Comparison of ENCODE assay signal across 9 cellular contexts in the genomic region with DNA sequence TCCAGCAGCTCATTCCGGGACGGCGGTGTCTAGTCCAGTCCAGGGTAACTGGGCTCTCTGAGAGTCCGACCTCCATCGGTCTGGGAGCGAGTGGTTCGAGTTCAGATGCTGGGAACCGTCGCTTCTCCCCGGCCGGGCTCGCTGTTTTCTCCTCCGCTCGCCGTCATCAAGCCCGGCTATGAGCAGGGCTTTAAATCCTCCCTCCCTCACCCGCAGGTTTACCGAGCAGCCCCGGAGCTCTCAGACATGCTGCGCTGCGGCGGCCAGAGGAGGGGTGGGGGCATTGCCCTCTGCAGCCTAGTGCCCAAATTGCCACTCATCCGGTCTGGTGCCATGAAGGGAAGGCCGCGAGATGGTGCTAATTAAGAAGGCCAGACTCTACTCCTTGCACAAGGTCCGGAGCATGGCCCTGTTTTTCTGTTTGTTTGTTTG. TPM values are rescaled to one million over a fixed set of nuclear protein-coding genes. Genes with fewer than 3 reads are reported as not detected.
DNase-seq lines count a peak whose midpoint lies in the region; ATAC-seq, FAIRE-seq and TF ChIP-seq lines count a peak whose summit lies in the region.
"Had no signal": no experiment of that assay in that cellular context is flagged by ENCODE, and none has a peak within 500 bp of the region (broad histone marks: within the 10 kb centered on the region; RNA-seq: fewer than 3 reads in every experiment).

No MANE protein-coding gene starts in this region.

- no peak for TF ChIP-seq RAD21 in HepG2 (CRISPR knock-in tag; IDR thresholded peaks at IDR 0.05)

- no peak for DNase-seq in esophagus muscularis mucosa (ENCODE audit: extremely low spot score)
- peak; percentile 8 for DNase-seq in progenitor cell of endocrine pancreas (ENCODE audit: low spot score, unreplicated experiment)
- no peak for DNase-seq in effector memory CD4-positive, alpha-beta T cell
- no peak for DNase-seq in HCEC 1CT
- DNase-seq in HepG2 (ENCODE audit: low spot score): no peak
- no peak for DNase-seq in NCI-H345 treated with DMSO at 0.1 percent for 48 hours (lab: John Stamatoyannopoulos, UW; ENCODE audit: unreplicated experiment)

- no peaks in the 10 kb centered on the region for H4K20me1 ChIP-seq in HepG2 (ENCODE audit: insufficient read depth, low read length)

- H3K36me3 ChIP-seq in esophagus muscularis mucosa (no peaks in the 10 kb centered on the region), HepG2 (replicated peaks in 1 of 2; ENCODE audit: control insufficient read depth in 1 of 2, insufficient read depth in 2 of 2, low read length in 2 of 2) (no peaks in the 10 kb centered on the region)
- no peaks in the 10 kb centered on the region for H3K36me3 ChIP-seq in effector memory CD4-positive, alpha-beta T cell (ENCODE audit: control insufficient read depth, insufficient read depth, low read length)

- CTCF ChIA-PET in HepG2 (lab: Yijun Ruan, JAX; ENCODE audit: low intra/inter-chr PET ratio, low total read pairs): interaction anchor here (1.6 to 1.9 kb wide), 2 partner anchors 614 to 812 kb away, joined by 5 to 6 read pairs; no protein-coding TSS in a partner anchor

- 81% methylated on average over 19 of the region's 26 CpGs for WGBS in esophagus muscularis mucosa
- WGBS in HepG2 (ENCODE audit: low lambda C conversion rate): 48% methylated on average over 16 of the region's 26 CpGs

- no peak for TF ChIP-seq CTCF in esophagus muscularis mucosa (IDR thresholded peaks at IDR 0.05)
- TF ChIP-seq CTCF in progenitor cell of endocrine pancreas (IDR thresholded peaks at IDR 0.05; ENCODE audit: unreplicated experiment): no peak
- no peak for TF ChIP-seq CTCF in HepG2 (CRISPR knock-in tag; IDR thresholded peaks at IDR 0.05)

- H3K9ac ChIP-seq in HepG2 (ENCODE audit: insufficient read depth, low read depth, low read length): no peak overlapping the region

- peak overlapping the region; percentile 47 for H3K4me3 Mint-ChIP-seq in progenitor cell of endocrine pancreas (ENCODE audit: low read depth)

- in situ Hi-C loops in HepG2 (cut with HindIII; ENCODE audit: extremely low pct_ligation_motif_present, low pct_unique_long_range_greater_than_20kb): loop anchor here (10.0 kb wide), 1 partner anchor 648 kb away; no protein-coding TSS in a partner anchor

- no TSS peak for BruUV-seq in HepG2 (replicated peaks; lab: Mats Ljungman, UMichigan)

- H3K4me2 ChIP-seq in HepG2 (ENCODE audit: low read depth, low read length): no peak overlapping the region

- H3K9me3 Mint-ChIP-seq in progenitor cell of endocrine pancreas (ENCODE audit: low read depth): no peaks in the 10 kb centered on the region

- TF ChIP-seq EP300 in esophagus muscularis mucosa (IDR thresholded peaks at IDR 0.05) (no peak), HepG2 (IDR thresholded peaks at IDR 0.05; ENCODE audit: low read depth in 2 of 2, low read length in 2 of 2) (no peak), HepG2 (CRISPR knock-in tag; IDR thresholded peaks at IDR 0.05; ENCODE audit: borderline replicate concordance) (no peak)

- intact Hi-C loops in esophagus muscularis mucosa (cut with DNase I): loop anchor here (5.0 to 10.0 kb wide), 4 partner anchors 241 to 651 kb away; no protein-coding TSS in a partner anchor
- intact Hi-C loops in HepG2 (cut with micrococcal nuclease; ENCODE audit: unreplicated experiment): loop anchor here (5.0 kb wide), 1 partner anchor 246 kb away; no protein-coding TSS in a partner anchor

- no peaks in the 10 kb centered on the region for H3K9me3 ChIP-seq in esophagus muscularis mucosa
- no peaks in the 10 kb centered on the region for H3K9me3 ChIP-seq in effector memory CD4-positive, alpha-beta T cell (ENCODE audit: control insufficient read depth, low read length)
- no peaks in the 10 kb centered on the region for H3K9me3 ChIP-seq in HepG2 (ENCODE audit: low read length)

- H3K27me3 ChIP-seq in esophagus muscularis mucosa (peaks cover 0 to 64% (median 0%) of the 10 kb centered on the region in 4 donors), HepG2 (ENCODE audit: control insufficient read depth in 1 of 2, insufficient read depth in 2 of 2, low read length in 2 of 2) (peaks cover 4 to 42% of the 10 kb centered on the region in 2 experiments; a peak in 4 of 5 replicates)
- H3K27me3 ChIP-seq in effector memory CD4-positive, alpha-beta T cell (replicated peaks; ENCODE audit: control insufficient read depth, insufficient read depth, low read length, poor library complexity, severe bottlenecking): peaks cover 62% of the 10 kb centered on the region

- H3K4me1 Mint-ChIP-seq in progenitor cell of endocrine pancreas (ENCODE audit: low read depth): peaks cover 12% of the 10 kb centered on the region

- no peaks in the 10 kb centered on the region for H3K79me2 ChIP-seq in HepG2 (ENCODE audit: insufficient read depth, low read length)

- TF ChIP-seq POLR2A in esophagus muscularis mucosa (IDR thresholded peaks at IDR 0.05; ENCODE audit: low read depth) (no peak), HepG2 (IDR thresholded peaks at IDR 0.05; ENCODE audit: insufficient read depth in 1 of 2, low read depth in 2 of 2, low read length in 2 of 2) (no peak)

- no peak overlapping the region for H3K27ac Mint-ChIP-seq in progenitor cell of endocrine pancreas

- peaks cover 2% of the 10 kb centered on the region for H3K36me3 Mint-ChIP-seq in progenitor cell of endocrine pancreas (ENCODE audit: insufficient read depth)

- H3K27me3 Mint-ChIP-seq in progenitor cell of endocrine pancreas: peaks cover 96% of the 10 kb centered on the region

- no peak for FAIRE-seq in HepG2 (lab: Jason Lieb, UNC)

- H3K4me3 ChIP-seq in esophagus muscularis mucosa: peak overlapping the region; percentile 10 to 41 (median 22)
- H3K4me3 ChIP-seq in effector memory CD4-positive, alpha-beta T cell (ENCODE audit: insufficient read depth, low read depth, low read length, poor library complexity, severe bottlenecking): no peak overlapping the region
- H3K4me3 ChIP-seq in HepG2 (replicated peaks in 1 of 3; ENCODE audit: insufficient read depth in 1 of 3, low read depth in 2 of 3, low read length in 3 of 3): no peak overlapping the region
- H3K4me3 ChIP-seq: lung had no signal

- H3K4me1 ChIP-seq in esophagus muscularis mucosa: peaks cover 23 to 61% (median 53%) of the 10 kb centered on the region in 4 donors
- H3K4me1 ChIP-seq in effector memory CD4-positive, alpha-beta T cell (ENCODE audit: control insufficient read depth, insufficient read depth, low read length, poor library complexity, severe bottlenecking): peaks cover 23% of the 10 kb centered on the region
- H3K4me1 ChIP-seq in HepG2 (ENCODE audit: insufficient read depth, low read length): no peaks in the 10 kb centered on the region

- POLR2A ChIA-PET in HepG2 (lab: Yijun Ruan, JAX): no interaction called here

- peak overlapping the region in 1 of 4 donors; percentile 34 for H3K27ac ChIP-seq in esophagus muscularis mucosa (replicated peaks in 1 of 4)
- no peak overlapping the region for H3K27ac ChIP-seq in effector memory CD4-positive, alpha-beta T cell (ENCODE audit: insufficient read depth, low read length, poor library complexity, severe bottlenecking)
- no peak overlapping the region for H3K27ac ChIP-seq in HepG2 (ENCODE audit: extremely low read length, insufficient read depth, low read length)

- H2AFZ ChIP-seq in HepG2 (ENCODE audit: low read length): no peak overlapping the region

- ATAC-seq in GM19025 (IDR thresholded peaks at IDR 0.05; ENCODE audit: low read depth, unreplicated experiment) (peak; percentile 3), HG03196 (IDR thresholded peaks at IDR 0.05; ENCODE audit: unreplicated experiment) (peak; percentile 13), HepG2 (no peak)

TF ChIP-seq in HepG2, 621 proteins besides CTCF, POLR2A, EP300 and RAD21 (continues in another document):
- TF ChIP-seq TOE1 (CRISPR knock-in tag; IDR thresholded peaks at IDR 0.05): no peak
- TF ChIP-seq AGO2 (optimal IDR thresholded peaks at IDR 0.05; ENCODE audit: low read depth, low read length): no peak
- TF ChIP-seq, protein P1, sequence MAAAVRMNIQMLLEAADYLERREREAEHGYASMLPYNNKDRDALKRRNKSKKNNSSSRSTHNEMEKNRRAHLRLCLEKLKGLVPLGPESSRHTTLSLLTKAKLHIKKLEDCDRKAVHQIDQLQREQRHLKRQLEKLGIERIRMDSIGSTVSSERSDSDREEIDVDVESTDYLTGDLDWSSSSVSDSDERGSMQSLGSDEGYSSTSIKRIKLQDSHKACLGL (CRISPR knock-in tag; IDR thresholded peaks at IDR 0.05): no peak
- no peak for TF ChIP-seq SRY (CRISPR knock-in tag; IDR thresholded peaks at IDR 0.05)
- no peak for TF ChIP-seq ZNF713 (CRISPR knock-in tag; IDR thresholded peaks at IDR 0.05)
- TF ChIP-seq NFE2 (CRISPR knock-in tag; IDR thresholded peaks at IDR 0.05): no peak

RNA-seq across cellular contexts. Expression of a gene that starts 23.2 kb away (rescaled TPM):
- total RNA-seq in esophagus muscularis mucosa: 100 to 1,000 TPM in 3 of 4 donors, 10 to 100 TPM in 1; 77.7 to 165 (median 138) TPM
- total RNA-seq in progenitor cell of endocrine pancreas: 2.5 and 3.9 TPM in 2 replicates
- total RNA-seq in HepG2 (2016; rRNA removed; fragmentation: Illumina TruSeq; extraction: Trizol): not detected in 2 replicates
- total RNA-seq in HepG2 (2016; cell fraction: cytosol; rRNA removed; fragmentation: Illumina TruSeq; extraction: Trizol; ENCODE audit: low read depth): not detected in 2 replicates
- not detected in 2 replicates for total RNA-seq in HepG2 (2016; cell fraction: insoluble cytoplasmic fraction; rRNA removed; fragmentation: Illumina TruSeq; extraction: Trizol)
- total RNA-seq in HepG2 (2016; cell fraction: membrane; rRNA removed; fragmentation: Illumina TruSeq; extraction: Trizol): not detected in 2 replicates
- not detected in 2 replicates for total RNA-seq in HepG2 (2016; cell fraction: nucleus; rRNA removed; fragmentation: Illumina TruSeq; extraction: Trizol)
- not detected in 2 replicates for polyA plus RNA-seq in HepG2 (2011; rRNA removed)
- polyA plus RNA-seq in HepG2 (2011; cell fraction: cytosol; rRNA removed): not detected in 2 replicates
- polyA plus RNA-seq in HepG2 (2011; cell fraction: nucleus; rRNA removed): not detected in 2 replicates
- not detected in 2 replicates for polyA plus RNA-seq in HepG2 (2012)
- not detected in 2 replicates for polyA plus RNA-seq in HepG2 (2016; cell fraction: cytosol; fragmentation: Illumina TruSeq; extraction: Trizol; ENCODE audit: low read depth)
- not detected in 2 replicates for polyA plus RNA-seq in HepG2 (2016; cell fraction: insoluble cytoplasmic fraction; fragmentation: Illumina TruSeq; extraction: Trizol; ENCODE audit: low read depth)
- polyA plus RNA-seq in HepG2 (2016; cell fraction: membrane; fragmentation: Illumina TruSeq; extraction: Trizol; ENCODE audit: low read depth): not detected in 2 replicates
- not detected in 2 replicates for polyA plus RNA-seq in HepG2 (2016; cell fraction: nucleus; fragmentation: Illumina TruSeq; extraction: Trizol; ENCODE audit: insufficient read depth, low read depth)
- polyA minus RNA-seq in HepG2 (2011; rRNA and poly(A)+ RNA removed; ENCODE audit: low replicate concordance): not detected in 2 replicates
- not detected in 2 replicates for polyA minus RNA-seq in HepG2 (2011; cell fraction: cytosol; rRNA and poly(A)+ RNA removed)
- polyA minus RNA-seq in HepG2 (2011; cell fraction: nucleus; rRNA and poly(A)+ RNA removed): not detected in 2 replicates

Comparison
In these comparisons a context has a peak if more than half of its experiments do, and no peak if none do; other contexts are left out.
1. H3K4me3 ChIP-seq: peak in esophagus muscularis mucosa (4 of 4); none in effector memory CD4-positive, alpha-beta T cell (single experiment) and HepG2 (0 of 3).
2. RNA of a gene that starts 23.2 kb away (total RNA-seq): 77.7 to 165 TPM in esophagus muscularis mucosa; 2.5 to 3.9 TPM in progenitor cell of endocrine pancreas and not detected in HepG2; every median in the first group is over 10 times any median in the second.